ENCODE assay signal across 18 cellular contexts in the genomic region with DNA sequence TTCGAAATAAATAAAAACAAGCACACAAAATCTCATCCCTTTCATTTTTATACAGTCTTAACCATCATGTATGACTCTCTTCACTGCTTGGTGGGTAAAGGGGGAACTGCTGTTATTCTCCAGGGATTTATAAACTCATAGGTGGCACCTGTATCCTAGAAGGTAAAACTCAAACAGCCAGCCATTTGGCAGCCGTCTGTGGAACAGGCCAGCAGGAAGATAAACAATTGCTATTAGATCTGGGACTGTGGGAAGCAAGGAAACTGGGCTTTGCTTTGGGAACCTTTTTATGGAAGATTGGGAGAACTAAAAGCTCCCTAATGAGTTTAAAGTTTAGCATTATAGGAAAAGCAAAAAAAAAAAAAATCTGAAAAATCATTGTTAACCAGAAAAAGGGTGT.
"Had no signal": no experiment of that assay in that cellular context is flagged by ENCODE, and none has a peak within 500 bp of the region (broad histone marks: within the 10 kb centered on the region; RNA-seq: fewer than 3 reads in every experiment).

No MANE protein-coding gene starts in this region.

- H3K9me3 ChIP-seq: gastrocnemius medialis, heart right ventricle, neutrophil, stomach, thoracic aorta, transverse colon had no signal

- DNase-seq: effector CD4-positive, alpha-beta T cell; endodermal cell; gastrocnemius medialis; heart right ventricle; hypothalamus; kidney glomerular epithelial cell; mammary epithelial cell; naive thymus-derived CD4-positive, alpha-beta T cell; right cardiac atrium; small intestine; stimulated activated CD4-positive, alpha-beta T cell treated with anti-CD3 and anti-CD28 coated beads, Interleukin-12 subunit alpha, Interleukin-12 subunit beta, amount 100 ng/mL, for 4 hours; stimulated activated naive CD4-positive, alpha-beta T cell; stomach; substantia nigra; transverse colon had no signal

- H3K27ac ChIP-seq: gastrocnemius medialis, heart right ventricle, neutrophil, stomach, thoracic aorta, transverse colon had no signal

- ATAC-seq: esophagus mucosa; gastrocnemius medialis; heart right ventricle; naive thymus-derived CD4-positive, alpha-beta T cell; right cardiac atrium had no signal

- H3K36me3 ChIP-seq: transverse colon had no signal

- H3K4me1 ChIP-seq: gastrocnemius medialis, stomach had no signal

- H3K4me3 ChIP-seq: gastrocnemius medialis, heart right ventricle, stomach, thoracic aorta, transverse colon had no signal

- H3K27me3 ChIP-seq: gastrocnemius medialis, heart right ventricle, neutrophil, stomach, transverse colon had no signal
